ENCODE assay signal across 8 cellular contexts in genomic region chr15:38696120-38696727, GRCh38.
DNase-seq lines count a peak whose midpoint lies in the region; ATAC-seq lines count a peak whose summit lies in the region.

No MANE protein-coding gene starts in this region.

- no peaks in the 10 kb centered on the region for H4K20me1 ChIP-seq in Karpas-422 (ENCODE audit: insufficient read depth, low read depth, low read length)

- H3K9me3 ChIP-seq in Karpas-422 (ENCODE audit: low read length) = no peaks in the 10 kb centered on the region

- no peaks in the 10 kb centered on the region for H3K36me3 ChIP-seq in Karpas-422 (ENCODE audit: insufficient read depth, low read length)

- no peaks in the 10 kb centered on the region for H3K4me1 ChIP-seq in Karpas-422 (ENCODE audit: low read length)

- no peak overlapping the region for H3K9ac ChIP-seq in Karpas-422 (ENCODE audit: low read length)

- no peaks in the 10 kb centered on the region for H3K9me2 ChIP-seq in Karpas-422 (replicated peaks; ENCODE audit: insufficient read depth, low read length)

- ATAC-seq in GM19395 (IDR thresholded peaks at IDR 0.05; ENCODE audit: unreplicated experiment) (peak; percentile 69), HG03354 (IDR thresholded peaks at IDR 0.05; ENCODE audit: poor library complexity, severe bottlenecking, unreplicated experiment) (peak; percentile 76)

- H3K79me2 ChIP-seq in Karpas-422 (ENCODE audit: low read length) = no peaks in the 10 kb centered on the region

- H3K27ac ChIP-seq in Karpas-422 (ENCODE audit: low read length) = no peak overlapping the region

- H3K4me3 ChIP-seq in Karpas-422 (ENCODE audit: low read length) = no peak overlapping the region

- H3K4me2 ChIP-seq in Karpas-422 (ENCODE audit: low read depth, low read length, poor library complexity, severe bottlenecking) = no peak overlapping the region

- H3K27me3 ChIP-seq in Karpas-422 (ENCODE audit: low read length) = no peaks in the 10 kb centered on the region

- peak; percentile 58 for DNase-seq in activated CD4-positive, alpha-beta T cell treated with anti-CD3 and anti-CD28 coated beads, Interleukin-2, amount 50 U/mL, for 1 hour
- peak; percentile 47 for DNase-seq in hepatic stellate cell (ENCODE audit: low spot score)
- no peak for DNase-seq in NCI-H2029 (lab: John Stamatoyannopoulos, UW)
- DNase-seq in GF-D8 (lab: John Stamatoyannopoulos, UW) = no peak
- no peak for DNase-seq in Karpas-422
- no peak for DNase-seq in midbrain (lab: John Stamatoyannopoulos, UW)

- H2AFZ ChIP-seq in Karpas-422 (ENCODE audit: low read length) = no peak overlapping the region

Comparison
In these comparisons a context has a peak if more than half of its experiments do, and no peak if none do; other contexts are left out.
1. DNase-seq: peak in activated CD4-positive, alpha-beta T cell treated with anti-CD3 and anti-CD28 coated beads, Interleukin-2, amount 50 U/mL, for 1 hour (single experiment) and hepatic stellate cell (single experiment); none in NCI-H2029 (single experiment), GF-D8 (single experiment), Karpas-422 (single experiment) and midbrain (single experiment).